In the genomic region with DNA sequence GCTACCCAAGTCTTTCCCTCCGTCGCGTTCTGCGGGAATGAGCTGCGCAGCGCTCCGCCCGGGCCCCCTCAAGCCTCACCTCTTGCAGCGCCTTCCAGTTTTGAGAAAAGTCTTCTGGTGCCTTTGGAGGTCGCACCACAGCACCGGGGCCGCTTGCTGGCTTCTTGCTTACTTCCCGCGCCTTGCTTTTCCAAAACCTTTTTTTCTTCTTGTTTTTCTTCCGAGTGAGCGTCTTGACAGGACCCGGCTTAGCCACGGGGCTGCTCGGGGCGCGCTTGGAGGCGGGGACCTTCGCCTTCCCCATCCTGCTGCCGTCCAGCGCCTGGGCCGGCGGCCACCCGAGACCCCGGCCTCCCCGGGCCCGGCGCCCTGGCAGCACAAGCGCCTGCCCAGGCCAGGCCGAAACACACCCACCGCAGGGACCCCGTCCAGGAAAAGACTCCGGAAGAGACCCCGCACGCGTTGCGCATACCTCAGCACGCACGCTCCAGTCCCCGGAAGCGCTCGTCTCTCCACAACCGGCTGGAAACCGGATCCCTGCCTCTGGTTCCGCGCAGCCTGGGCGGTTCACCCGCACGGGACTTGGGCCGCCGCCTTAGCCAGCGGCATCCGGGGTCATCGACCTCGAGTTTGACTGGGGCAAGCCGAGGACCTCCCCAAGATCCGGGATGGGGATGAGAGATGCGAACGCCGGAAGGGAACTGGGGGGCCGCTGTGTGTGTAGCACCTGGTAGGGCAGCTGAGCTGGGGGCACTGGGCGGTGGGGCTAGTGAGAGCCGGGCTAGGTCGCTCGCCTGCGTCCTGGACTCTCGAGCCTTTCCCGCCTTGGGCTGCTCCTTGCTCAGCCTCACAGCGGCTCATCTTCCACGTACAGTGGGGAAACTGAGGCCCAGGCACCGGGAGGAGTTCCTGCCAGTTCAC, we compare ENCODE assay signal across 8 cellular contexts. TPM values are rescaled to one million over a fixed set of nuclear protein-coding genes. Genes with fewer than 3 reads are reported as not detected.
A peak's percentile ranks its signal among the peaks of the same experiment; 100 is the strongest.
DNase-seq lines count a peak whose midpoint lies in the region; ATAC-seq and TF ChIP-seq lines count a peak whose summit lies in the region.

A gene with protein sequence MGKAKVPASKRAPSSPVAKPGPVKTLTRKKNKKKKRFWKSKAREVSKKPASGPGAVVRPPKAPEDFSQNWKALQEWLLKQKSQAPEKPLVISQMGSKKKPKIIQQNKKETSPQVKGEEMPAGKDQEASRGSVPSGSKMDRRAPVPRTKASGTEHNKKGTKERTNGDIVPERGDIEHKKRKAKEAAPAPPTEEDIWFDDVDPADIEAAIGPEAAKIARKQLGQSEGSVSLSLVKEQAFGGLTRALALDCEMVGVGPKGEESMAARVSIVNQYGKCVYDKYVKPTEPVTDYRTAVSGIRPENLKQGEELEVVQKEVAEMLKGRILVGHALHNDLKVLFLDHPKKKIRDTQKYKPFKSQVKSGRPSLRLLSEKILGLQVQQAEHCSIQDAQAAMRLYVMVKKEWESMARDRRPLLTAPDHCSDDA (minus strand): TSS at position 470 of the 921 bp plus-strand sequence. CDS start 166 bp downstream, at position 304.

- H3K9ac ChIP-seq in KMS-11 (peak within 1 kb of the TSS; percentile 74), neural cell (ENCODE audit: low read length) (peak within 1 kb of the TSS; percentile 85)

- H3K4me1 Mint-ChIP-seq in stimulated activated naive CD8-positive, alpha-beta T cell treated with anti-CD3 and anti-CD28 coated beads, Interleukin-15, amount 100 ng/mL, for 72 hours = peaks cover 83% of the 10 kb centered on the region

- TF ChIP-seq EP300 in neural cell (conservative IDR thresholded peaks at IDR 0.05; ENCODE audit: poor library complexity, severe bottlenecking) = peak; percentile 54

- H4K20me1 ChIP-seq in KMS-11 (ENCODE audit: insufficient read depth) (no peaks in the 10 kb centered on the region), neural cell (ENCODE audit: insufficient read depth) (no peaks in the 10 kb centered on the region)

- H3K9me3 Mint-ChIP-seq in stimulated activated naive CD8-positive, alpha-beta T cell treated with anti-CD3 and anti-CD28 coated beads, Interleukin-15, amount 100 ng/mL, for 72 hours = no peaks in the 10 kb centered on the region

- DNase-seq in DMS53 treated with DMSO at 0.1 percent for 48 hours (lab: John Stamatoyannopoulos, UW; ENCODE audit: unreplicated experiment) (peak; percentile 51), fibroblast of the aortic adventitia (ENCODE audit: low read depth) (peak; percentile 88)
- peak; percentile 67 for DNase-seq in activated T-helper 9 cell treated with anti-CD3 and anti-CD28 coated beads, Interleukin-2, amount 50 U/mL, for 16 hours (ENCODE audit: low read depth)
- peak; percentile 90 to 94 for DNase-seq in stimulated activated naive CD8-positive, alpha-beta T cell treated with anti-CD3 and anti-CD28 coated beads, Interleukin-15, amount 100 ng/mL, for 72 hours

- H3K4me3 ChIP-seq in KMS-11 (IDR thresholded peaks at IDR 0.05; ENCODE audit: insufficient read depth, low read depth, low read length) (no peak within 1 kb of the TSS), fibroblast of the aortic adventitia (ENCODE audit: low read depth, low read length) (peak within 1 kb of the TSS; percentile 89), neural cell (ENCODE audit: low read length) (peak within 1 kb of the TSS; percentile 80)

- H3K27me3 ChIP-seq in KMS-11 (ENCODE audit: insufficient read depth, low read depth) (peaks cover 13% of the 10 kb centered on the region; the same call in 1 of the 2 replicates), neural cell (ENCODE audit: insufficient read depth, low read depth, low read length) (no peaks in the 10 kb centered on the region)

- H3K79me2 ChIP-seq in KMS-11 (ENCODE audit: insufficient read depth, low read depth) (peaks cover 28% of the 10 kb centered on the region; the same call in 1 of the 2 replicates), neural cell (replicated peaks; ENCODE audit: insufficient read depth, low read length) (peaks cover 18% of the 10 kb centered on the region)

- H3K9me2 ChIP-seq in neural cell (ENCODE audit: insufficient read depth, low read length) = no peaks in the 10 kb centered on the region

- H3K9me3 ChIP-seq in neural cell (ENCODE audit: low read length) = no peaks in the 10 kb centered on the region

- TF ChIP-seq POLR2A in Raji (IDR thresholded peaks at IDR 0.05; ENCODE audit: insufficient read depth, low read depth, low read length) = peak; percentile 79

- no peaks in the 10 kb centered on the region for H3F3A ChIP-seq in neural cell (ENCODE audit: insufficient read depth, low read length, poor library complexity, severe bottlenecking)

- H2AFZ ChIP-seq in KMS-11 (ENCODE audit: low read depth) (peak within 1 kb of the TSS; percentile 89), neural cell (ENCODE audit: low read depth, low read length) (peak within 1 kb of the TSS; percentile 77)

- H3K27ac Mint-ChIP-seq in stimulated activated naive CD8-positive, alpha-beta T cell treated with anti-CD3 and anti-CD28 coated beads, Interleukin-15, amount 100 ng/mL, for 72 hours = peak within 1 kb of the TSS; percentile 98 to 99

- H3K4me1 ChIP-seq in KMS-11 (ENCODE audit: low read depth, poor library complexity, severe bottlenecking) = peaks cover 11% of the 10 kb centered on the region

- TF ChIP-seq CTCF in KMS-11 (conservative IDR thresholded peaks at IDR 0.05; ENCODE audit: low read depth, low read length) (no peak), fibroblast of the aortic adventitia (IDR thresholded peaks at IDR 0.05; ENCODE audit: insufficient read depth, low read length) (no peak), neural cell (IDR thresholded peaks at IDR 0.05; ENCODE audit: poor library complexity, severe bottlenecking) (peak; percentile 27)

- H3K4me2 ChIP-seq in KMS-11 (peak within 1 kb of the TSS; percentile 93), neural cell (ENCODE audit: low read length) (peak within 1 kb of the TSS; percentile 84)

- TF ChIP-seq RAD21 in neural cell (conservative IDR thresholded peaks at IDR 0.05) = no peak

- H3K4me3 Mint-ChIP-seq in stimulated activated naive CD8-positive, alpha-beta T cell treated with anti-CD3 and anti-CD28 coated beads, Interleukin-15, amount 100 ng/mL, for 72 hours = peak within 1 kb of the TSS; percentile 95 to 96

- no peaks in the 10 kb centered on the region for H3K27me3 Mint-ChIP-seq in stimulated activated naive CD8-positive, alpha-beta T cell treated with anti-CD3 and anti-CD28 coated beads, Interleukin-15, amount 100 ng/mL, for 72 hours

- ATAC-seq in GM21619 (IDR thresholded peaks at IDR 0.05; ENCODE audit: unreplicated experiment) = peak; percentile 69
- peak; percentile 89 for ATAC-seq in stimulated activated naive CD8-positive, alpha-beta T cell treated with anti-CD3 and anti-CD28 coated beads, Interleukin-15, amount 100 ng/mL, for 72 hours

- peak within 1 kb of the TSS; percentile 60 for H3K27ac ChIP-seq in KMS-11
- H3K27ac ChIP-seq in neural cell (ENCODE audit: low read length) = peak within 1 kb of the TSS; percentile 83

- H3K36me3 ChIP-seq in KMS-11 (ENCODE audit: insufficient read depth) (peaks cover 4% of the 10 kb centered on the region; the same call in 1 of the 2 replicates), neural cell (ENCODE audit: insufficient read depth, low read length) (no peaks in the 10 kb centered on the region)

TF ChIP-seq in neural cell, 6 proteins besides CTCF, POLR2A, EP300 and RAD21:
- TF ChIP-seq TAF1 (IDR thresholded peaks at IDR 0.05; ENCODE audit: low read depth) = no peak
- peak; percentile 55 for TF ChIP-seq POLR2AphosphoS5 (IDR thresholded peaks at IDR 0.05)
- TF ChIP-seq EZH2 (IDR thresholded peaks at IDR 0.05; ENCODE audit: borderline replicate concordance, insufficient read depth, low read length, poor library complexity, severe bottlenecking) = no peak
- TF ChIP-seq MXI1 (conservative IDR thresholded peaks at IDR 0.05; ENCODE audit: poor library complexity, severe bottlenecking) = peak; percentile 100
- TF ChIP-seq SMC3 (conservative IDR thresholded peaks at IDR 0.05; ENCODE audit: poor library complexity) = peak; percentile 63
- TF ChIP-seq, protein P1, sequence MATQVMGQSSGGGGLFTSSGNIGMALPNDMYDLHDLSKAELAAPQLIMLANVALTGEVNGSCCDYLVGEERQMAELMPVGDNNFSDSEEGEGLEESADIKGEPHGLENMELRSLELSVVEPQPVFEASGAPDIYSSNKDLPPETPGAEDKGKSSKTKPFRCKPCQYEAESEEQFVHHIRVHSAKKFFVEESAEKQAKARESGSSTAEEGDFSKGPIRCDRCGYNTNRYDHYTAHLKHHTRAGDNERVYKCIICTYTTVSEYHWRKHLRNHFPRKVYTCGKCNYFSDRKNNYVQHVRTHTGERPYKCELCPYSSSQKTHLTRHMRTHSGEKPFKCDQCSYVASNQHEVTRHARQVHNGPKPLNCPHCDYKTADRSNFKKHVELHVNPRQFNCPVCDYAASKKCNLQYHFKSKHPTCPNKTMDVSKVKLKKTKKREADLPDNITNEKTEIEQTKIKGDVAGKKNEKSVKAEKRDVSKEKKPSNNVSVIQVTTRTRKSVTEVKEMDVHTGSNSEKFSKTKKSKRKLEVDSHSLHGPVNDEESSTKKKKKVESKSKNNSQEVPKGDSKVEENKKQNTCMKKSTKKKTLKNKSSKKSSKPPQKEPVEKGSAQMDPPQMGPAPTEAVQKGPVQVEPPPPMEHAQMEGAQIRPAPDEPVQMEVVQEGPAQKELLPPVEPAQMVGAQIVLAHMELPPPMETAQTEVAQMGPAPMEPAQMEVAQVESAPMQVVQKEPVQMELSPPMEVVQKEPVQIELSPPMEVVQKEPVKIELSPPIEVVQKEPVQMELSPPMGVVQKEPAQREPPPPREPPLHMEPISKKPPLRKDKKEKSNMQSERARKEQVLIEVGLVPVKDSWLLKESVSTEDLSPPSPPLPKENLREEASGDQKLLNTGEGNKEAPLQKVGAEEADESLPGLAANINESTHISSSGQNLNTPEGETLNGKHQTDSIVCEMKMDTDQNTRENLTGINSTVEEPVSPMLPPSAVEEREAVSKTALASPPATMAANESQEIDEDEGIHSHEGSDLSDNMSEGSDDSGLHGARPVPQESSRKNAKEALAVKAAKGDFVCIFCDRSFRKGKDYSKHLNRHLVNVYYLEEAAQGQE (IDR thresholded peaks at IDR 0.05; ENCODE audit: borderline replicate concordance) = peak; percentile 76

RNA-seq across cellular contexts. Expression of the gene that starts here (rescaled TPM):
- total RNA-seq in fibroblast of the aortic adventitia (ENCODE audit: low replicate concordance) = 11.7 and 73.3 TPM in 2 replicates
- polyA plus RNA-seq in neural cell = 15.0 and 16.1 TPM in 2 replicates
- polyA minus RNA-seq in neural cell = 13.9 and 15.4 TPM in 2 replicates
